In the genomic region with DNA sequence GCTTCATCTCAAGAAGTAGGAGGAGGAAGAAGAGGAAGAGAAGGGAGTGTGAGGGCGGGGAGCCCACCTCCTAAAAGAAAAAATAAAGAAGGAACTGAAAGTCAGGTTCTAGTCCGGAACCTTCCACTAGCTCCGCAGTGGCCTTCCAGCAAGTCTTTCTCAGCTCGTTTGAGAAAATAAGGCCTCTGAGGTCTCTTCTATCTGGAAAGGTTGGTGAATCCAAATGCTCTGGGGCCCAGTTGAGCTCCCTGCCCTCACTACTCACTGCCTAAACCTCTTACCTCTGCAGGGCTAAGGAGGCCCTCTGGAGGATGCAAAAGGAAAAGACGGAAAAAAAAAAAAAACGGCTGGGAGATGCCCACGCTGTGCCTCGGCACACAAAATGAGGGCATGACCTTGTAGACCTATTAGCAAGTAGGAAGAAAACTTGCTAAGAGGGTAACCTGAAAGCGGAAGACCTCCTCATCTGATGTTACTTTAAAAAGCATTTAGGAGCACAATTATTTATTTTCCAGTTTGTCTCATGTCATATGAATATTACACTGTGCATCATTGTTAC, we compare ENCODE assay signal across 7 cellular contexts. TPM values are rescaled to one million over a fixed set of nuclear protein-coding genes. Genes with fewer than 3 reads are reported as not detected.
DNase-seq lines count a peak whose midpoint lies in the region; ATAC-seq and TF ChIP-seq lines count a peak whose summit lies in the region.

No MANE protein-coding gene starts in this region.

- H3K4me3 ChIP-seq in NT2/D1 (ENCODE audit: insufficient read length, low read depth) = no peak overlapping the region

- H3K9me3 ChIP-seq in NT2/D1 (ENCODE audit: insufficient read depth, low read length) = no peaks in the 10 kb centered on the region

- TF ChIP-seq CTCF in GM10266 (IDR thresholded peaks at IDR 0.05; ENCODE audit: control insufficient read depth, insufficient read depth, low read depth, missing control alignments) = peak; percentile 47

- no peaks in the 10 kb centered on the region for H3K36me3 ChIP-seq in NT2/D1 (ENCODE audit: insufficient read depth, insufficient read length, low read length)

- no peak overlapping the region for H3K9ac ChIP-seq in NT2/D1 (ENCODE audit: insufficient read length, low read depth)

- H3K27me3 ChIP-seq in NT2/D1 (ENCODE audit: insufficient read depth, insufficient read length) = no peaks in the 10 kb centered on the region

- peak; percentile 58 for ATAC-seq in HG03342 (IDR thresholded peaks at IDR 0.05; ENCODE audit: unreplicated experiment)

- H3K4me1 ChIP-seq in NT2/D1 (ENCODE audit: insufficient read depth, insufficient read length) = no peaks in the 10 kb centered on the region

- DNase-seq in GM10266 (ENCODE audit: extremely low spot score) = peak; percentile 45
- DNase-seq in NT2/D1 (ENCODE audit: low read depth, low spot score) = peak; percentile 47
- peak; percentile 33 for DNase-seq in activated T-helper 1 cell treated with Interleukin-2 at 50 U/mL for 16 hours (ENCODE audit: low read depth)
- DNase-seq in germinal center (ENCODE audit: low spot score) = peak; percentile 50
- DNase-seq in renal cortical epithelial cell (ENCODE audit: low read depth) = peak; percentile 55
- no peak for DNase-seq in amniotic stem cell (lab: John Stamatoyannopoulos, UW)

RNA-seq across cellular contexts. Expression of a gene that starts 35.9 kb away (rescaled TPM):
- total RNA-seq in renal cortical epithelial cell = 3.0 TPM in 1 of 2 replicates, not detected in the other

RNA-seq across cellular contexts. Expression of a gene that starts 44.2 kb away (rescaled TPM):
- 4.6 and 18.4 TPM in 2 replicates for total RNA-seq in renal cortical epithelial cell
